In genomic region chr4:158776106-158776505, GRCh38 we compare ENCODE assay signal across 1 cellular context.
TF ChIP-seq lines count a peak whose summit lies in the region.

No MANE protein-coding gene starts in this region.

TF ChIP-seq in GM23338, 12 proteins besides CTCF, POLR2A, EP300 and RAD21 (continued from another document):
- TF ChIP-seq ZNF462 (CRISPR knock-in tag; IDR thresholded peaks at IDR 0.05) (no peak), JUNB (IDR thresholded peaks at IDR 0.05; ENCODE audit: unreplicated experiment) (no peak), EZH2 (IDR thresholded peaks at IDR 0.05; ENCODE audit: low read depth, unreplicated experiment) (no peak), ZNF114 (CRISPR knock-in tag; IDR thresholded peaks at IDR 0.05) (no peak), REST (IDR thresholded peaks at IDR 0.05; ENCODE audit: unreplicated experiment) (no peak), POLR2AphosphoS5 (IDR thresholded peaks at IDR 0.05; ENCODE audit: low read depth) (no peak), CREB1 (CRISPR knock-in tag; IDR thresholded peaks at IDR 0.05; ENCODE audit: low read depth) (no peak), ZNF331 (CRISPR knock-in tag; IDR thresholded peaks at IDR 0.05; ENCODE audit: low read depth) (no peak), STAT1 (IDR thresholded peaks at IDR 0.05; ENCODE audit: unreplicated experiment) (no peak), EZH2phosphoT487 (IDR thresholded peaks at IDR 0.05; ENCODE audit: unreplicated experiment) (no peak)
